ENCODE assay signal across 15 cellular contexts in the genomic region with DNA sequence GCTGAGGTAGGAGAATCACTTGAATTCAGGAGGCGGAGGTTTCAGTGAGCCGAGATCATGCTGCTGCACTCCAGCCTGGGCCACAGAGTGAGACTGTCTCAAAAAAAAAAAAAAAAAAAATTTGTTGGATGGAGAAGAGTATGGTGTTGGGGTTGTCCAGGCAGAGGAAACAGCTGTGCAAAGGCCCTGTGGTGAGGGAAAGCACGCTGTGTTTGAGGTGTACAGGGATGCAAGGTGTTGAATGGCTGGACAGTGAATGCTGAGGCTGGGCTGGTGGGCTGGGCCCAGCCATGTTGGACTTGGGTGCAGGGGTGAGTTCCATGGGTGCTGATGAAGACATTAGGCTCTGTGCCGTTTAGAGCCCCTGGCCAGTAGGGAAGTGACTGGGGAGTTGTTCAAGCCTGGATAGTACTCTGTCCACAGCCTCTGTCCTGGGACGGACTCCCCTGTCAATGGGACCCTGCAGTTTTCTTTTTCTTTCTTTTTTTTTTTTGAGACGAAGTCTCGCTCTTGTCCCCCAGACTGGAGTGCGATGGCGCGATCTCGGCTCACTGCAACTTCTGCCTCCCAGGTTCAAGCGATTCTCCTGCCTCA. TPM values are rescaled to one million over a fixed set of nuclear protein-coding genes. Genes with fewer than 3 reads are reported as not detected.
DNase-seq lines count a peak whose midpoint lies in the region; ATAC-seq and TF ChIP-seq lines count a peak whose summit lies in the region.
"Had no signal": no experiment of that assay in that cellular context is flagged by ENCODE, and none has a peak within 500 bp of the region (broad histone marks: within the 10 kb centered on the region; RNA-seq: fewer than 3 reads in every experiment).

No MANE protein-coding gene starts in this region.

- H3K27ac ChIP-seq in RWPE1 (0 out of 2 replicates have a peak overlapping the region, but pooled peaks have one; percentile 11), vagina (no peak overlapping the region)
- H3K27ac ChIP-seq: C4-2B had no signal

- H3K36me3 Mint-ChIP-seq in CD14-positive monocyte, result peaks cover 36 to 78% of the 10 kb centered on the region in 2 donors
- peaks cover 42% of the 10 kb centered on the region for H3K36me3 Mint-ChIP-seq in nephron progenitor cell (ENCODE audit: low read depth)

- H3K4me3 Mint-ChIP-seq in CD14-positive monocyte (no peak overlapping the region), nephron progenitor cell (no peak overlapping the region)
- H3K4me3 Mint-ChIP-seq: B cell; CD8-positive, alpha-beta memory T cell had no signal

- H3K27me3 ChIP-seq in vagina, result no peaks in the 10 kb centered on the region

- no peak for TF ChIP-seq CTCF in CD14-positive monocyte (IDR thresholded peaks at IDR 0.05)
- TF ChIP-seq CTCF in RWPE1 (conservative IDR thresholded peaks at IDR 0.05; ENCODE audit: low read depth), result no peak
- no peak for TF ChIP-seq CTCF in nephron progenitor cell (IDR thresholded peaks at IDR 0.05)
- no peak for TF ChIP-seq CTCF in vagina (IDR thresholded peaks at IDR 0.05)

- POLR2A ChIA-PET in RWPE1 (lab: Yijun Ruan, JAX; ENCODE audit: low non-redundant PET), result no interaction called here

- intact Hi-C loops in CD14-positive monocyte (cut with micrococcal nuclease) (no loop called here), vagina (cut with DNase I) (no loop called here)

- DNase-seq in CD14-positive monocyte (ENCODE audit: low spot score), result no peak
- DNase-seq in D341Med (ENCODE audit: low spot score), result peak; percentile 18
- DNase-seq in RWPE1 (ENCODE audit: low spot score), result no peak
- DNase-seq in nephron progenitor cell, result no peak
- DNase-seq in NCI-H510A (lab: John Stamatoyannopoulos, UW), result no peak
- no peak for DNase-seq in vagina (ENCODE audit: extremely low spot score in 2 of 2)
- DNase-seq: Caco-2; CD8-positive, alpha-beta memory T cell; DMS79; HCEC 1CT; KG1 had no signal

- H3K4me1 Mint-ChIP-seq in CD14-positive monocyte (peaks cover 25% of the 10 kb centered on the region), nephron progenitor cell (no peaks in the 10 kb centered on the region)

- H3K4me3 ChIP-seq in vagina, result no peak overlapping the region

- no peak for ATAC-seq in HG03196 (IDR thresholded peaks at IDR 0.05; ENCODE audit: unreplicated experiment)

- H3K27ac Mint-ChIP-seq in CD14-positive monocyte (peak overlapping the region in 4 of 7 donors; percentile 0 to 46 (median 40)), nephron progenitor cell (peak overlapping the region; percentile 25)
- H3K27ac Mint-ChIP-seq: B cell had no signal

- H3K4me1 ChIP-seq in vagina, result peaks cover 14% of the 10 kb centered on the region
- H3K4me1 ChIP-seq: Caco-2 had no signal

- CTCF ChIA-PET in RWPE1 (lab: Yijun Ruan, JAX), result no interaction called here

- no peaks in the 10 kb centered on the region for H3K9me3 ChIP-seq in vagina
- H3K9me3 ChIP-seq: Caco-2 had no signal

- no peaks in the 10 kb centered on the region for H3K9me3 Mint-ChIP-seq in CD14-positive monocyte
- H3K9me3 Mint-ChIP-seq in nephron progenitor cell, result no peaks in the 10 kb centered on the region
- H3K9me3 Mint-ChIP-seq: CD8-positive, alpha-beta memory T cell had no signal

- H3K27me3 Mint-ChIP-seq in CD14-positive monocyte (ENCODE audit: low read depth in 3 of 3), result no peaks in the 10 kb centered on the region
- H3K27me3 Mint-ChIP-seq in nephron progenitor cell (ENCODE audit: low read depth, poor library complexity), result no peaks in the 10 kb centered on the region
- H3K27me3 Mint-ChIP-seq: B cell; CD8-positive, alpha-beta memory T cell had no signal

- TF ChIP-seq POLR2A in vagina (IDR thresholded peaks at IDR 0.05), result no peak

- peaks cover 0 to 37% of the 10 kb centered on the region in 2 donors for H3K36me3 ChIP-seq in vagina

RNA-seq across cellular contexts. Expression of gene PRR12, which starts 18.6 kb away (rescaled TPM):
- polyA plus RNA-seq in CD14-positive monocyte, result under 1 TPM; 0.04 to 0.11 TPM
- 15.5 TPM for total RNA-seq in vagina

RNA-seq across cellular contexts. Expression of gene PRRG2, which starts 28.5 kb away (rescaled TPM):
- not detected for polyA plus RNA-seq in CD14-positive monocyte
- total RNA-seq in vagina, result 5.4 TPM
- total RNA-seq: G401 had no signal

RNA-seq across cellular contexts. Expression of gene NOSIP, which starts 29.2 kb away (rescaled TPM):
- polyA plus RNA-seq in CD14-positive monocyte, result 100 to 1,000 TPM in 1 of 2 donors, 10 to 100 TPM in 1; 96.4 to 120 TPM
- 72.2 TPM for total RNA-seq in vagina

RNA-seq across cellular contexts. Expression of gene RRAS, which starts 30.3 kb away (rescaled TPM):
- polyA plus RNA-seq in CD14-positive monocyte, result 10 to 100 TPM; 80.0 to 91.7 TPM
- total RNA-seq in vagina, result 112 TPM

RNA-seq across cellular contexts. Expression of gene SCAF1, which starts 32.4 kb away (rescaled TPM):
- polyA plus RNA-seq in CD14-positive monocyte, result under 1 TPM; 0.39 to 0.68 TPM
- total RNA-seq in vagina, result 20.4 TPM
